In genomic region chr1:7568901-7569524, GRCh38 we compare ENCODE assay signal across 8 cellular contexts.
"Had no signal": no experiment of that assay in that cellular context is flagged by ENCODE, and none has a peak within 500 bp of the region (broad histone marks: within the 10 kb centered on the region; RNA-seq: fewer than 3 reads in every experiment).

No MANE protein-coding gene starts in this region.

- H3K27ac ChIP-seq: GM23248, KMS-11 had no signal

- H3K4me2 ChIP-seq: KMS-11 had no signal

- ATAC-seq: HCT116 had no signal

- DNase-seq: GM23248, H7, HFFc6, Karpas-422, KBM-7 had no signal

- H3K9me3 Mint-ChIP-seq: HFFc6 had no signal

- H3K4me1 ChIP-seq: HAP-1 had no signal

- H3K36me3 ChIP-seq: HAP-1 had no signal

- H3K9ac ChIP-seq: GM23248, KMS-11 had no signal

- H3K4me3 Mint-ChIP-seq: HFFc6 had no signal

- H3K4me3 ChIP-seq: GM23248, HAP-1 had no signal

- H3K27ac Mint-ChIP-seq: HFFc6 had no signal

- H2AFZ ChIP-seq: GM23248 had no signal

- H3K9me3 ChIP-seq: HAP-1 had no signal
